ENCODE assay signal across 8 cellular contexts in the genomic region with DNA sequence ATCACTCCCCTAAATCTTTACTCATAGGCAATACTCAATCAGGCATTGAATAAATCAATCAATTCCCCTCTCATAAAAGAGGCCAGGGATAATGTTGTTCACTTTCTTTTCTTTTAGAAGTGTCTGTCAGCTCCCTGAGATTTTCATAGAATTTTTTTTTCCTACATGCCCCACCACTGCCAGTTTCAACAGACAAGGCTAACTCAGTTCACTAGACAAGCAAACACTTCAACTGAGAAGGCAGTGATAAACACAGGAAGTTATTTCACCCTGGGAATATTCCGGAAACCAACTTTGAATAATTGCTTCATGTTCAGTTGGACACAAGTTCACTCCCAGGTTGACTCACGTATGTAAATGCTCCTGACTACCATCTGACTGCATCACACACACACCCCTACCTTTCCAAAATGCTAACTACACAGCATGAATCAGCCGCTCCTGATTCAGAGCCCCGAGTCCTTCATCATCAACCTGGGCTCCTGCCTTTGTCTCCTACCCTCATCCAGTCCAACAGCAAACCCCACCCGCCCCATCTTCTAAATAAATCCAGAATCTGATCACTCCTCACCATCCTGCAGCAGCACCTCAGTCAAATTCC.
DNase-seq lines count a peak whose midpoint lies in the region; ATAC-seq lines count a peak whose summit lies in the region.

No MANE protein-coding gene starts in this region.

- no peaks in the 10 kb centered on the region for H3K36me3 Mint-ChIP-seq in T-helper 17 cell (ENCODE audit: low read depth)

- ATAC-seq in GM19468 (IDR thresholded peaks at IDR 0.05; ENCODE audit: extremely low read depth, unreplicated experiment) (peak; percentile 32), HG03520 (IDR thresholded peaks at IDR 0.05; ENCODE audit: unreplicated experiment) (peak; percentile 55), T-helper 17 cell (peak; percentile 69)

- peak overlapping the region; percentile 37 for H3K27ac Mint-ChIP-seq in T-helper 17 cell

- H3K4me1 Mint-ChIP-seq in T-helper 17 cell, result peaks cover 16% of the 10 kb centered on the region

- no peaks in the 10 kb centered on the region for H3K9me3 ChIP-seq in T-helper 17 cell (ENCODE audit: control insufficient read depth, low read length, poor library complexity, severe bottlenecking)

- no peak overlapping the region for H3K4me3 Mint-ChIP-seq in T-helper 17 cell

- DNase-seq in EH (ENCODE audit: low read depth), result peak; percentile 91
- DNase-seq in T-helper 17 cell, result no peak
- DNase-seq in germinal center (ENCODE audit: low spot score), result peak; percentile 73
- DNase-seq in stimulated activated CD4-positive, alpha-beta T cell treated with anti-CD3 and anti-CD28 coated beads, Interleukin-4, amount 100 ng/mL, for 24 hours, result peak; percentile 57
- DNase-seq in effector CD4-positive, alpha-beta T cell, result no peak
- no peak for DNase-seq in NCI-H1694 (lab: John Stamatoyannopoulos, UW)

- H3K27me3 Mint-ChIP-seq in T-helper 17 cell, result no peaks in the 10 kb centered on the region

Comparison
In these comparisons a context has a peak if more than half of its experiments do, and no peak if none do; other contexts are left out.
1. DNase-seq: peak in EH (single experiment), germinal center (single experiment) and stimulated activated CD4-positive, alpha-beta T cell treated with anti-CD3 and anti-CD28 coated beads, Interleukin-4, amount 100 ng/mL, for 24 hours (single experiment); none in T-helper 17 cell (0 of 3), effector CD4-positive, alpha-beta T cell (single experiment) and NCI-H1694 (single experiment).
2. Peak in every context shown above with its lines, with median percentiles within 50 percentile points of each other: ATAC-seq.